In genomic region chr5:14264605-14265316, GRCh38 we compare ENCODE assay signal across 8 cellular contexts.
DNase-seq lines count a peak whose midpoint lies in the region; ATAC-seq and TF ChIP-seq lines count a peak whose summit lies in the region.

No MANE protein-coding gene starts in this region.

- H3K27me3 ChIP-seq in adipocyte (replicated peaks; ENCODE audit: control insufficient read depth, insufficient read depth, low read length) (no peaks in the 10 kb centered on the region), heart left ventricle (no peaks in the 10 kb centered on the region), aorta (ENCODE audit: control insufficient read depth in 1 of 2, insufficient read depth in 2 of 2, low read length in 1 of 2) (no peaks in the 10 kb centered on the region)

- H3K36me3 ChIP-seq in adipocyte (ENCODE audit: control insufficient read depth, insufficient read depth, low read length, severe bottlenecking) (no peaks in the 10 kb centered on the region), heart left ventricle (no peaks in the 10 kb centered on the region), aorta (ENCODE audit: control insufficient read depth in 1 of 2, insufficient read depth in 2 of 2, low read length in 1 of 2) (no peaks in the 10 kb centered on the region)

- TF ChIP-seq CTCF in heart left ventricle (IDR thresholded peaks at IDR 0.05), result no peak

- DNase-seq in MV-4-11 (lab: John Stamatoyannopoulos, UW) (peak; percentile 86), SKM-1 treated with dmso at 0.1 percent for 144 hours (lab: John Stamatoyannopoulos, UW; ENCODE audit: unreplicated experiment) (peak; percentile 84), adipocyte (ENCODE audit: low read depth) (peak; percentile 96), heart left ventricle (peak; percentile 89 to 95 (median 93)), pulmonary artery endothelial cell (ENCODE audit: low read depth, low spot score) (peak; percentile 74), aorta (peak; percentile 94 to 97)

- peak; percentile 41 for TF ChIP-seq POLR2A in GM10847 (IDR thresholded peaks at IDR 0.05; ENCODE audit: extremely low read depth, insufficient read length)
- peak in 1 of 2 donors; percentile 28 for TF ChIP-seq POLR2A in heart left ventricle (IDR thresholded peaks at IDR 0.05)

- intact Hi-C loops in heart left ventricle (cut with DNase I), result loop anchor here in 7 of 10 donors (2.0 to 10.0 kb wide), 9 partner anchors 52 to 272 kb away; partner anchors contain the start of gene TRIO (in 2 of the 7)
- intact Hi-C loops in aorta (cut with DNase I), result loop anchor here (5.0 kb wide), 3 partner anchors 72 to 122 kb away; partner anchors contain the start of gene TRIO (in 1 of the 2)

- H3K4me3 ChIP-seq in adipocyte (ENCODE audit: low read length) (peak overlapping the region; percentile 69), heart left ventricle (peak overlapping the region in 9 of 12 donors; percentile 4 to 45 (median 27)), aorta (ENCODE audit: low read length in 2 of 2) (no peak overlapping the region)

- H3K4me1 ChIP-seq in adipocyte (ENCODE audit: control insufficient read depth, insufficient read depth, low read length), result peaks cover 70% of the 10 kb centered on the region
- peaks cover 12 to 73% (median 49%) of the 10 kb centered on the region in 12 donors for H3K4me1 ChIP-seq in heart left ventricle
- H3K4me1 ChIP-seq in aorta (ENCODE audit: control insufficient read depth in 1 of 2, insufficient read depth in 2 of 2, low read length in 2 of 2), result peaks cover 10 to 20% of the 10 kb centered on the region in 2 donors

- WGBS in heart left ventricle, 4 donors, result 4 to 5% (median 4%) methylated on average over 26 of the region's 26 CpGs
- 2% methylated on average over 26 of the region's 26 CpGs for WGBS in aorta, 2 donors

- no peaks in the 10 kb centered on the region for H3K9me3 ChIP-seq in adipocyte (ENCODE audit: control insufficient read depth, low read length)
- H3K9me3 ChIP-seq in heart left ventricle, result no peaks in the 10 kb centered on the region
- H3K9me3 ChIP-seq in aorta (ENCODE audit: control insufficient read depth, low read length), result no peaks in the 10 kb centered on the region

- ATAC-seq in HG02571 (IDR thresholded peaks at IDR 0.05; ENCODE audit: unreplicated experiment) (peak; percentile 86), heart left ventricle (peak; percentile 89 to 95 (median 94)), aorta (ENCODE audit: low FRiP score) (peak; percentile 93)

- peak overlapping the region; percentile 76 for H3K9ac ChIP-seq in adipocyte (ENCODE audit: low read length)

- H3K27ac ChIP-seq in heart left ventricle (peak overlapping the region in 6 of 12 donors; percentile 1 to 38 (median 10)), aorta (ENCODE audit: low read depth in 1 of 2, low read length in 2 of 2) (no peak overlapping the region)

Comparison
In these comparisons a context has a peak if more than half of its experiments do, and no peak if none do; other contexts are left out.
1. H3K4me3 ChIP-seq: peak in adipocyte (single experiment) and heart left ventricle (9 of 12); none in aorta (0 of 2).
2. Peak in every context shown above with its lines, with median percentiles within 50 percentile points of each other: ATAC-seq and DNase-seq.